ENCODE assay signal across 1 cellular context in genomic region chr15:75042730-75043508, GRCh38.
A peak's percentile ranks its signal among the peaks of the same experiment; 100 is the strongest.
TF ChIP-seq lines count a peak whose summit lies in the region.

No MANE protein-coding gene starts in this region.

TF ChIP-seq in GM12878, 131 proteins besides CTCF, POLR2A, EP300 and RAD21 (continued from another document):
- TF ChIP-seq KAT2A (conservative IDR thresholded peaks at IDR 0.05; ENCODE audit: control insufficient read depth, low read depth, low read length), result no peak
- no peak for TF ChIP-seq CBX3 (IDR thresholded peaks at IDR 0.05; ENCODE audit: borderline replicate concordance, low read depth)
- peak; percentile 68 for TF ChIP-seq SMAD1 (IDR thresholded peaks at IDR 0.05; ENCODE audit: low read depth, partially characterized antibody)
- TF ChIP-seq ZNF592 (IDR thresholded peaks at IDR 0.05), result peak; percentile 76
- no peak for TF ChIP-seq SUPT20H (IDR thresholded peaks at IDR 0.05; ENCODE audit: borderline replicate concordance, control insufficient read depth, low read depth, low read length)
- no peak for TF ChIP-seq HCFC1 (IDR thresholded peaks at IDR 0.05; ENCODE audit: low read length)
- peak; percentile 82 for TF ChIP-seq BMI1 (IDR thresholded peaks at IDR 0.05; ENCODE audit: borderline replicate concordance)
- no peak for TF ChIP-seq SRF (IDR thresholded peaks at IDR 0.05; ENCODE audit: low read depth in 2 of 2, low read length in 2 of 2)
- 0 out of 2 replicates have a peak, but pooled peaks have one; percentile 61 for TF ChIP-seq HSF1 (IDR thresholded peaks at IDR 0.05; ENCODE audit: low read depth, low read length)
- peak; percentile 98 for TF ChIP-seq IKZF1 (conservative IDR thresholded peaks at IDR 0.05)
